Comparison of ENCODE assay signal across 1 cellular context in genomic region chr6:27129095-27129815, GRCh38.
TF ChIP-seq lines count a peak whose summit lies in the region.

No MANE protein-coding gene starts in this region.

TF ChIP-seq in WTC11, 78 proteins besides CTCF, POLR2A, EP300 and RAD21 (continued from another document):
- TF ChIP-seq AR (CRISPR knock-in tag; IDR thresholded peaks at IDR 0.05) (no peak), AFF4 (CRISPR knock-in tag; IDR thresholded peaks at IDR 0.05; ENCODE audit: borderline replicate concordance) (no peak), OVOL2 (CRISPR knock-in tag; IDR thresholded peaks at IDR 0.05; ENCODE audit: borderline replicate concordance) (no peak), ZNF532 (CRISPR knock-in tag; IDR thresholded peaks at IDR 0.05; ENCODE audit: borderline replicate concordance) (no peak), ERG (CRISPR knock-in tag; IDR thresholded peaks at IDR 0.05) (no peak), ESRRA (CRISPR knock-in tag; IDR thresholded peaks at IDR 0.05; ENCODE audit: borderline replicate concordance) (no peak), TCF7 (CRISPR knock-in tag; IDR thresholded peaks at IDR 0.05; ENCODE audit: low read depth) (no peak), NFE2L1 (CRISPR knock-in tag; IDR thresholded peaks at IDR 0.05) (no peak)
